In the genomic region with DNA sequence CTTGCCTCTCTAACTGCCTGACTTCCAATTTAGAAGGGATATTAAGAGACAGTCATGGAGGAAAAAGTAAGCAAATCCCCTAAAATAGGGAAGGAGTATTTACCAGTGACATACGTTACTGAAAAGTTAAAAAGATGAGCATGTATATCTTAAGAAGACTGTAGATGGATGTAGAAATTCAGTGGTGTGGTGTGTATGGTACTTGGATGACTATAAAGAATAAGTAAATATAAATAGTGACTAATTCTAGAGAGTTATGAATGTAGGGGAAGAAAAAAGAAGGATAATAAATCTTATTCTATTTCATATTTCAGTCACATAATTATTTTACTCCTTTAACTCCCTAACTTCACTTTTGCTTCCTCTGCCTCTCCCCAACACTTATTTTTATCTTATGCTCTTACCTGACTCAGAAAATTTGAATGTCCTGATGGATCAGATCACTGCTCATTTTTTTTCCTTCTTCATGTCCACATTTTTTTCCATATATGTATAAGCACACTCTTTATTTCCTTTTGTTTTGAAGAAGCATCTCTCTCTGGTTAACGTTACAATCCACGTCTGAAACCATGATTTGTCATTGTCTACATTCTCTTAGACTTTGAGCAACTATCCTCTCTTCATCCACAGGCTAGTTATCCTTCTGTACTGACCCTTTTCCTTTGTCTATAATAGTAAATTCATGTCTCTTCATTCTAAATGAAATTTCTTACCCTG, we compare ENCODE assay signal across 21 cellular contexts.
DNase-seq lines count a peak whose midpoint lies in the region; ATAC-seq and TF ChIP-seq lines count a peak whose summit lies in the region.
"Had no signal": no experiment of that assay in that cellular context is flagged by ENCODE, and none has a peak within 500 bp of the region (broad histone marks: within the 10 kb centered on the region; RNA-seq: fewer than 3 reads in every experiment).

No MANE protein-coding gene starts in this region.

- H3K4me3 Mint-ChIP-seq in MCF 10A (ENCODE audit: unreplicated experiment): peak overlapping the region; percentile 0
- H3K4me3 Mint-ChIP-seq: CD4-positive, CD25-positive, alpha-beta regulatory T cell had no signal

- DNase-seq in MCF 10A (ENCODE audit: unreplicated experiment) (no peak), breast epithelium (ENCODE audit: low spot score in 2 of 2) (no peak), adipocyte (ENCODE audit: low read depth) (no peak), fibroblast of villous mesenchyme (ENCODE audit: low read depth) (peak; percentile 5), H4 (ENCODE audit: low spot score) (no peak), NCI-H1048 (lab: John Stamatoyannopoulos, UW) (no peak)
- DNase-seq: BE2C; Caco-2; CD4-positive, CD25-positive, alpha-beta regulatory T cell; GF-D8; KG1; NCI-H1417 treated with DMSO at 0.1 percent for 48 hours; NCI-H187 treated with DMSO at 0.1 percent for 48 hours; NCI-H345; NCI-H524 treated with DMSO at 0.1 percent for 48 hours had no signal

- no peak overlapping the region for H3K27ac ChIP-seq in breast epithelium
- H3K27ac ChIP-seq: 22Rv1, SJSA1 had no signal

- no peaks in the 10 kb centered on the region for H3K36me3 Mint-ChIP-seq in MCF 10A (ENCODE audit: insufficient read depth, unreplicated experiment)
- H3K36me3 Mint-ChIP-seq: CD4-positive, CD25-positive, alpha-beta regulatory T cell had no signal

- H3K4me1 ChIP-seq in breast epithelium: no peaks in the 10 kb centered on the region
- H3K4me1 ChIP-seq in adipocyte (ENCODE audit: control insufficient read depth, insufficient read depth, low read length): peaks cover 11% of the 10 kb centered on the region
- H3K4me1 ChIP-seq: BE2C, Caco-2, SJSA1 had no signal

- peaks cover 13% of the 10 kb centered on the region for H3K4me1 Mint-ChIP-seq in MCF 10A (ENCODE audit: insufficient read depth, unreplicated experiment)
- H3K4me1 Mint-ChIP-seq: CD4-positive, CD25-positive, alpha-beta regulatory T cell had no signal

- H3K9me3 Mint-ChIP-seq in MCF 10A (ENCODE audit: unreplicated experiment): peaks cover 7% of the 10 kb centered on the region

- H3K4me3 ChIP-seq in breast epithelium (no peak overlapping the region), adipocyte (ENCODE audit: low read length) (peak overlapping the region; percentile 24), fibroblast of villous mesenchyme (ENCODE audit: low read depth, low read length) (no peak overlapping the region)
- H3K4me3 ChIP-seq: SJSA1 had no signal

- no peak overlapping the region for H3K27ac Mint-ChIP-seq in MCF 10A (ENCODE audit: low read depth, unreplicated experiment)
- H3K27ac Mint-ChIP-seq: CD4-positive, CD25-positive, alpha-beta regulatory T cell had no signal

- H3K9me3 ChIP-seq in breast epithelium (peaks cover 13 to 23% of the 10 kb centered on the region in 2 donors), adipocyte (ENCODE audit: control insufficient read depth, low read length) (no peaks in the 10 kb centered on the region)
- H3K9me3 ChIP-seq: Caco-2, SJSA1 had no signal

- POLR2A ChIA-PET in MCF 10A (lab: Yijun Ruan, JAX): interaction anchor here (0.7 kb wide), 1 partner anchor 12 kb away, joined by 3 read pairs; no protein-coding TSS in a partner anchor

- TF ChIP-seq CTCF in MCF 10A (IDR thresholded peaks at IDR 0.05; ENCODE audit: unreplicated experiment): no peak
- no peak for TF ChIP-seq CTCF in breast epithelium (IDR thresholded peaks at IDR 0.05)
- no peak for TF ChIP-seq CTCF in fibroblast of villous mesenchyme (IDR thresholded peaks at IDR 0.05; ENCODE audit: insufficient read depth, low read depth, low read length)

- intact Hi-C loops in MCF 10A (cut with micrococcal nuclease): no loop called here
- intact Hi-C loops in breast epithelium (cut with DNase I; ENCODE audit: low total_unique reads): no loop called here

- H3K9ac ChIP-seq in adipocyte (ENCODE audit: low read length): no peak overlapping the region

- CTCF ChIA-PET in MCF 10A (lab: Yijun Ruan, JAX): no interaction called here

- BruUV-seq in MCF 10A (replicated peaks; lab: Mats Ljungman, UMichigan): no TSS peak

- no peak for ATAC-seq in GM21717 (IDR thresholded peaks at IDR 0.05; ENCODE audit: unreplicated experiment)
- no peak for ATAC-seq in HG02759 (IDR thresholded peaks at IDR 0.05; ENCODE audit: unreplicated experiment)
- ATAC-seq: HCT116, HepG2 had no signal

- no peaks in the 10 kb centered on the region for H3K27me3 ChIP-seq in breast epithelium
- no peaks in the 10 kb centered on the region for H3K27me3 ChIP-seq in adipocyte (replicated peaks; ENCODE audit: control insufficient read depth, insufficient read depth, low read length)
- H3K27me3 ChIP-seq: BE2C had no signal

- no peak for TF ChIP-seq POLR2A in breast epithelium (IDR thresholded peaks at IDR 0.05)

- no peaks in the 10 kb centered on the region for H3K36me3 ChIP-seq in breast epithelium
- H3K36me3 ChIP-seq in adipocyte (ENCODE audit: control insufficient read depth, insufficient read depth, low read length, severe bottlenecking): no peaks in the 10 kb centered on the region
- H3K36me3 ChIP-seq: BE2C, SJSA1 had no signal

- no peaks in the 10 kb centered on the region for H3K27me3 Mint-ChIP-seq in MCF 10A (ENCODE audit: insufficient read depth, unreplicated experiment)
- H3K27me3 Mint-ChIP-seq: CD4-positive, CD25-positive, alpha-beta regulatory T cell had no signal
